In genomic region chr17:7323731-7324437, GRCh38 we compare ENCODE assay signal across 6 cellular contexts. TPM values are rescaled to one million over a fixed set of nuclear protein-coding genes. Genes with fewer than 3 reads are reported as not detected.
DNase-seq lines count a peak whose midpoint lies in the region; ATAC-seq and TF ChIP-seq lines count a peak whose summit lies in the region.

No MANE protein-coding gene starts in this region.

- H3K27me3 ChIP-seq in BJ (ENCODE audit: control insufficient read depth, insufficient read depth, low read length) (no peaks in the 10 kb centered on the region), SU-DHL-6 (ENCODE audit: low read length) (no peaks in the 10 kb centered on the region), dorsolateral prefrontal cortex (no peaks in the 10 kb centered on the region), sigmoid colon (no peaks in the 10 kb centered on the region)

- TF ChIP-seq EP300 in sigmoid colon (IDR thresholded peaks at IDR 0.05): no peak

- DNase-seq in BJ (ENCODE audit: low read depth) (no peak), dorsolateral prefrontal cortex (peak in 5 of 10 donors; percentile 23 to 62 (median 41)), sigmoid colon (peak; percentile 71), NCI-H128 (lab: John Stamatoyannopoulos, UW; ENCODE audit: unreplicated experiment) (no peak)

- H3K79me2 ChIP-seq in SU-DHL-6 (ENCODE audit: insufficient read depth, low read length): peaks cover 17% of the 10 kb centered on the region; the same call in 1 of the 2 replicates

- 63 to 66% methylated on average over 39 of the region's 39 CpGs for WGBS in sigmoid colon, 2 donors

- no peak overlapping the region for H3K4me2 ChIP-seq in SU-DHL-6 (ENCODE audit: low read depth, low read length, poor library complexity, severe bottlenecking)

- H3F3A ChIP-seq in SU-DHL-6 (ENCODE audit: insufficient read depth): no peaks in the 10 kb centered on the region

- H3K27ac ChIP-seq in SU-DHL-6 (ENCODE audit: low read depth, low read length): no peak overlapping the region
- no peak overlapping the region for H3K27ac ChIP-seq in dorsolateral prefrontal cortex
- no peak overlapping the region for H3K27ac ChIP-seq in sigmoid colon

- POLR2A ChIA-PET in BJ (lab: Charles Lee): no interaction called here

- intact Hi-C loops in dorsolateral prefrontal cortex (cut with DNase I): no loop called here
- intact Hi-C loops in sigmoid colon (cut with DNase I): no loop called here

- no peaks in the 10 kb centered on the region for H3K9me3 ChIP-seq in SU-DHL-6 (ENCODE audit: insufficient read depth, low read length)
- H3K9me3 ChIP-seq in sigmoid colon: no peaks in the 10 kb centered on the region

- ATAC-seq in GM18505 (IDR thresholded peaks at IDR 0.05; ENCODE audit: unreplicated experiment): no peak

- no peak overlapping the region for H2AFZ ChIP-seq in SU-DHL-6 (ENCODE audit: low read depth, low read length, severe bottlenecking)

- no peak overlapping the region for H3K9ac ChIP-seq in SU-DHL-6 (ENCODE audit: low read length)

- peaks cover 0 to 16% (median 11%) of the 10 kb centered on the region in 4 donors for H3K4me1 ChIP-seq in sigmoid colon

- H3K4me3 ChIP-seq in BJ (ENCODE audit: low read depth, low read length) (no peak overlapping the region), SU-DHL-6 (ENCODE audit: insufficient read depth, low read length, poor library complexity, severe bottlenecking) (no peak overlapping the region), dorsolateral prefrontal cortex (no peak overlapping the region), sigmoid colon (no peak overlapping the region)

- H3K36me3 ChIP-seq in BJ (ENCODE audit: control insufficient read depth, insufficient read depth, low read length) (peaks cover 48% of the 10 kb centered on the region), SU-DHL-6 (ENCODE audit: low read length) (no peaks in the 10 kb centered on the region), sigmoid colon (peaks cover 35 to 77% (median 51%) of the 10 kb centered on the region in 4 donors)

- no peaks in the 10 kb centered on the region for H4K20me1 ChIP-seq in SU-DHL-6 (ENCODE audit: low read depth, low read length)

- no peaks in the 10 kb centered on the region for H3K9me2 ChIP-seq in SU-DHL-6 (replicated peaks; ENCODE audit: insufficient read depth, low read length)

- no peak for TF ChIP-seq POLR2A in sigmoid colon (IDR thresholded peaks at IDR 0.05)
- TF ChIP-seq POLR2A in GM18505 (IDR thresholded peaks at IDR 0.05; ENCODE audit: borderline replicate concordance, extremely low read depth, insufficient read depth, insufficient read length): no peak

- TF ChIP-seq CTCF in BJ (IDR thresholded peaks at IDR 0.05; ENCODE audit: insufficient read depth, low read depth, low read length) (peak; percentile 92), SU-DHL-6 (IDR thresholded peaks at IDR 0.05; ENCODE audit: insufficient read depth, low read length, poor library complexity, severe bottlenecking) (peak; percentile 87), dorsolateral prefrontal cortex (IDR thresholded peaks at IDR 0.05 in 54 of 56, conservative IDR thresholded peaks at IDR 0.05 in 2 of 56; ENCODE audit: low read depth in 1 of 56, partially characterized antibody in 56 of 56) (peak; percentile 36 to 78 (median 66)), sigmoid colon (IDR thresholded peaks at IDR 0.05) (peak; percentile 57 to 83 (median 78))

- CTCF ChIA-PET in BJ (lab: Yijun Ruan, JAX): interaction anchor here (0.6 to 5.0 kb wide), 7 partner anchors 11 to 237 kb away, joined by 3 to 22 read pairs (median 8); partner anchors contain the start of genes ACAP1 and SENP3

RNA-seq across cellular contexts. Expression of gene NEURL4, which starts 5.3 kb away (rescaled TPM):
- 8.0 and 14.9 TPM in 2 replicates for polyA plus RNA-seq in BJ (2011; rRNA removed)
- polyA minus RNA-seq in BJ (2011; rRNA and poly(A)+ RNA removed): 12.9 and 14.8 TPM in 2 replicates
- 100 to 1,000 TPM in 2 of 120 experiments, 10 to 100 TPM in 118; 47.2 to 111 (median 71.9) TPM for total RNA-seq in dorsolateral prefrontal cortex
- total RNA-seq in sigmoid colon: 10 to 100 TPM; 14.3 to 29.6 (median 17.6) TPM
- 10 to 100 TPM in 1 of 3 donors, 1 to 10 TPM in 2; 6.0 to 31.6 (median 6.0) TPM for polyA plus RNA-seq in sigmoid colon

RNA-seq across cellular contexts. Expression of gene GPS2, which starts 8.7 kb away (rescaled TPM):
- polyA plus RNA-seq in BJ (2011; rRNA removed) (12.7 and 37.4 TPM in 2 replicates), sigmoid colon (100 to 1,000 TPM in 1 of 3 donors, 10 to 100 TPM in 2; 67.9 to 113 (median 77.2) TPM)
- 27.8 and 28.9 TPM in 2 replicates for polyA minus RNA-seq in BJ (2011; rRNA and poly(A)+ RNA removed)
- total RNA-seq in dorsolateral prefrontal cortex (10 to 100 TPM; 46.2 to 97.3 (median 64.4) TPM), sigmoid colon (100 to 1,000 TPM in 1 of 4 donors, 10 to 100 TPM in 3; 82.3 to 114 (median 85.4) TPM)

RNA-seq across cellular contexts. Expression of gene ACAP1, which starts 12.4 kb away (rescaled TPM):
- polyA plus RNA-seq in BJ (2011; rRNA removed) (1.7 and 2.0 TPM in 2 replicates), sigmoid colon (10 to 100 TPM in 1 of 3 donors, 1 to 10 TPM in 2; 1.2 to 55.8 (median 1.4) TPM)
- 0.77 and 1.2 TPM in 2 replicates for polyA minus RNA-seq in BJ (2011; rRNA and poly(A)+ RNA removed)
- total RNA-seq in dorsolateral prefrontal cortex (10 to 100 TPM in 28 of 120 experiments, 1 to 10 TPM in 91, under 1 TPM in 1; 0.83 to 23.0 (median 7.2) TPM), sigmoid colon (1 to 10 TPM; 1.1 to 3.9 (median 2.9) TPM)

RNA-seq across cellular contexts. Expression of gene EIF5A, which starts 16.5 kb away (rescaled TPM):
- polyA plus RNA-seq in BJ (2011; rRNA removed): 556 and 579 TPM in 2 replicates
- 632 and 820 TPM in 2 replicates for polyA minus RNA-seq in BJ (2011; rRNA and poly(A)+ RNA removed)
- 100 to 1,000 TPM; 117 to 216 (median 169) TPM for total RNA-seq in dorsolateral prefrontal cortex
- 100 to 1,000 TPM; 104 to 156 (median 125) TPM for total RNA-seq in sigmoid colon
- polyA plus RNA-seq in sigmoid colon: 100 to 1,000 TPM; 315 to 603 (median 403) TPM

RNA-seq across cellular contexts. Expression of gene KCTD11, which starts 28.1 kb away (rescaled TPM):
- 16.2 and 19.8 TPM in 2 replicates for polyA plus RNA-seq in BJ (2011; rRNA removed)
- polyA minus RNA-seq in BJ (2011; rRNA and poly(A)+ RNA removed): 11.7 and 15.9 TPM in 2 replicates
- total RNA-seq in dorsolateral prefrontal cortex: 1 to 10 TPM; 2.0 to 7.9 (median 4.1) TPM
- 1 to 10 TPM; 4.4 to 6.4 (median 5.5) TPM for total RNA-seq in sigmoid colon
- 10 to 100 TPM in 1 of 3 donors, 1 to 10 TPM in 2; 6.2 to 11.7 (median 9.0) TPM for polyA plus RNA-seq in sigmoid colon
